9 cellular contexts compared by ENCODE assay signal in genomic region chr2:158967114-158967730, GRCh38. TPM values are rescaled to one million over a fixed set of nuclear protein-coding genes. Genes with fewer than 3 reads are reported as not detected.
DNase-seq lines count a peak whose midpoint lies in the region; ATAC-seq and TF ChIP-seq lines count a peak whose summit lies in the region.
"Had no signal": no experiment of that assay in that cellular context is flagged by ENCODE, and none has a peak within 500 bp of the region (broad histone marks: within the 10 kb centered on the region; RNA-seq: fewer than 3 reads in every experiment).

No MANE protein-coding gene starts in this region.

- no peak for TF ChIP-seq CTCF in astrocyte of the spinal cord (IDR thresholded peaks at IDR 0.05; ENCODE audit: low read depth, low read length)
- no peak for TF ChIP-seq CTCF in spleen (IDR thresholded peaks at IDR 0.05 in 8 of 11, conservative IDR thresholded peaks at IDR 0.05 in 3 of 11)

- H3K4me3 ChIP-seq in HUES48 (ENCODE audit: low read depth, low read length): peak overlapping the region; percentile 77
- peak overlapping the region; percentile 60 for H3K4me3 ChIP-seq in astrocyte of the spinal cord (ENCODE audit: low read depth, low read length)
- H3K4me3 ChIP-seq in iPS-18a (ENCODE audit: low read length): peak overlapping the region; percentile 87
- peak overlapping the region in 2 of 8 donors; percentile 68 to 80 for H3K4me3 ChIP-seq in spleen

- ATAC-seq in HG03135 (IDR thresholded peaks at IDR 0.05; ENCODE audit: unreplicated experiment): no peak
- no peak for ATAC-seq in HG02870 (IDR thresholded peaks at IDR 0.05; ENCODE audit: unreplicated experiment)

- in situ Hi-C loops in astrocyte of the spinal cord (cut with HindIII; ENCODE audit: low sequenced_read_pairs): no loop called here

- H3K4me1 ChIP-seq in HUES48 (ENCODE audit: control insufficient read depth, insufficient read depth, low read length) (peaks cover 23% of the 10 kb centered on the region), iPS-18a (ENCODE audit: control insufficient read depth, low read depth, low read length) (peaks cover 17% of the 10 kb centered on the region), spleen (peaks cover 0 to 45% (median 36%) of the 10 kb centered on the region in 6 donors)

- H3K9ac ChIP-seq in HUES48 (ENCODE audit: low read depth, low read length): 0 out of 2 replicates have a peak overlapping the region, but pooled peaks have one; percentile 36
- peak overlapping the region; percentile 74 for H3K9ac ChIP-seq in iPS-18a (ENCODE audit: low read length)

- DNase-seq in astrocyte of the spinal cord (ENCODE audit: low read depth, low spot score) (peak; percentile 39), spleen (no peak), cerebellum (ENCODE audit: low spot score) (no peak), D341Med (ENCODE audit: low spot score) (no peak)
- DNase-seq: stimulated activated CD4-positive, alpha-beta T cell treated with anti-CD3 and anti-CD28 coated beads, Interleukin-4, amount 100 ng/mL, for 24 hours had no signal

- H3K36me3 ChIP-seq in HUES48 (ENCODE audit: control insufficient read depth, insufficient read depth, low read length) (no peaks in the 10 kb centered on the region), iPS-18a (ENCODE audit: control insufficient read depth, low read depth, low read length) (no peaks in the 10 kb centered on the region), spleen (no peaks in the 10 kb centered on the region)

- WGBS in spleen, 5 donors: 49 to 72% (median 54%) methylated on average over 11 to 12 of the region's 12 CpGs

- no peak for TF ChIP-seq POLR2A in spleen (IDR thresholded peaks at IDR 0.05)

- peak overlapping the region; percentile 26 for H3K27ac ChIP-seq in HUES48 (ENCODE audit: low read depth, low read length)
- no peak overlapping the region for H3K27ac ChIP-seq in iPS-18a (ENCODE audit: low read length)
- H3K27ac ChIP-seq in spleen: peak overlapping the region in 7 of 8 donors; percentile 73 to 85 (median 81)

- H3K9me3 ChIP-seq in HUES48 (ENCODE audit: control insufficient read depth, insufficient read depth, low read length) (no peaks in the 10 kb centered on the region), iPS-18a (ENCODE audit: control insufficient read depth, low read depth, low read length) (no peaks in the 10 kb centered on the region), spleen (no peaks in the 10 kb centered on the region)

- H3K27me3 ChIP-seq in HUES48 (ENCODE audit: control insufficient read depth, insufficient read depth, low read length) (peaks cover 72% of the 10 kb centered on the region), iPS-18a (ENCODE audit: control insufficient read depth, insufficient read depth, low read length) (peaks cover 75% of the 10 kb centered on the region), spleen (replicated peaks in 1 of 7) (peaks cover 0 to 42% (median 17%) of the 10 kb centered on the region in 7 donors)

- intact Hi-C loops in spleen (cut with DNase I; ENCODE audit: low total_unique reads): no loop called here

RNA-seq across cellular contexts. Expression of gene TANC1, which starts 1.2 kb away (rescaled TPM):
- total RNA-seq in spleen: 10 to 100 TPM; 14.0 to 28.2 (median 22.6) TPM
- polyA plus RNA-seq in spleen: 1 to 10 TPM; 3.1 to 7.2 (median 6.2) TPM
- 40.3 TPM for total RNA-seq in cerebellum
